In the genomic region with DNA sequence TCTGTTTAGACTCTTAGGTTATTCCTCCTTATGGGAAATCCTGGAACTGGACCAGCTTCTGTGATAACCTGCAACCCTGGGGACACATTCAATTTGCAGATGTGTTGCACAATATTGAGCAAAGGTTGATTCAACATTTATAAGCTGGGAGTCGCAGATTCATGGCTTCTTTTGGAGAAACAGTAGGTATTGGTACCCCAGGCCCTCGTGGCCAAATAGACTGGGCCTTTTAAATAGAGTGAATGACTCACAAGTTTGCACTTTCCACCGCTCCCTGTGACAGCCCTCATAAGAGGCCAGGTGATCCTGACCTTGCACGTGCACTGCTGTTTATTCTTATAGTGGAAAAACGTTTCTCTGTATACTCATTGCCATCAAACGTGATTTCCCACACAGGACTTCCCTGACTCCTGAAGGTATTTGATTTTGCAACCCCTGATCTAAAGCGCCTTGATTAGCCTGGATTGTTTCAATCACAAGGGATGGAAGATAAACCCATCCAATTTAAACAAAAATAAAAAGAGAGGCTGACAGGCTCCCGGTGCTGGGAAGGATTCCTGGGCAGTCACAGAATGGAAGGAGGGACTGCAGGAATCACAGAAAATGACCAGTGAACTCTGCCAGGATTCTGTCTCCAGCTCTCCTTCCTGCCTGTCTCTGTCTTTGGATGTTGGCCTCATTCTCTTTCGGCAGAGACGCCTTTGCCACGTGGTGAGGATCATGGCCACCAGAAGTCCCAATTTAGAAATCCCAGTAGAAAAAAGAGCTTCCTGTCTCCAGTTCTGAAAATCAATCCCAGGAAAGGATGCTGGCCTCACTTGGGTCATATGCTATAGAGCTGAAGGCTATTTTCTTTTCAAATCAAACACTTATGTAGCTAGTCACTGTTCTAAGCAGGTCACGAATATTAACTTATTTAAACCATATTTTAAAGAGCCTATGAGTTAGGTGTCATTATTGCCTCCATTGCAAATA, we compare ENCODE assay signal across 1 cellular context.
TF ChIP-seq lines count a peak whose summit lies in the region.

No MANE protein-coding gene starts in this region.

TF ChIP-seq in HepG2, 621 proteins besides CTCF, POLR2A, EP300 and RAD21 (continued from another document and continues in another):
- no peak for TF ChIP-seq AKNA (CRISPR knock-in tag; IDR thresholded peaks at IDR 0.05; ENCODE audit: borderline replicate concordance)
- TF ChIP-seq ZNF562 (CRISPR knock-in tag; IDR thresholded peaks at IDR 0.05; ENCODE audit: borderline replicate concordance), result no peak
- TF ChIP-seq CHCHD3 (CRISPR knock-in tag; IDR thresholded peaks at IDR 0.05), result no peak
- TF ChIP-seq ARNT2 (CRISPR knock-in tag; IDR thresholded peaks at IDR 0.05; ENCODE audit: low read depth), result no peak
- TF ChIP-seq FOXO1 (CRISPR knock-in tag; IDR thresholded peaks at IDR 0.05), result no peak
- no peak for TF ChIP-seq JUNB (CRISPR knock-in tag; IDR thresholded peaks at IDR 0.05; ENCODE audit: borderline replicate concordance)
- no peak for TF ChIP-seq ZNF253 (CRISPR knock-in tag; IDR thresholded peaks at IDR 0.05; ENCODE audit: borderline replicate concordance)
- TF ChIP-seq ZNF224 (CRISPR knock-in tag; IDR thresholded peaks at IDR 0.05), result no peak
- no peak for TF ChIP-seq REXO4 (CRISPR knock-in tag; IDR thresholded peaks at IDR 0.05; ENCODE audit: borderline replicate concordance)
- TF ChIP-seq ZNF652 (CRISPR knock-in tag; IDR thresholded peaks at IDR 0.05; ENCODE audit: borderline replicate concordance, low read depth), result no peak
- no peak for TF ChIP-seq ZNF496 (CRISPR knock-in tag; IDR thresholded peaks at IDR 0.05; ENCODE audit: insufficient replicate concordance)
- TF ChIP-seq TAF1 (CRISPR knock-in tag; IDR thresholded peaks at IDR 0.05), result no peak
- TF ChIP-seq ZHX2 (IDR thresholded peaks at IDR 0.05; ENCODE audit: low read depth), result no peak
- TF ChIP-seq ZHX2 (CRISPR knock-in tag; IDR thresholded peaks at IDR 0.05; ENCODE audit: borderline replicate concordance), result no peak
- TF ChIP-seq ATF7-NPFF (CRISPR knock-in tag; IDR thresholded peaks at IDR 0.05; ENCODE audit: low read depth), result no peak
- TF ChIP-seq MAF1 (CRISPR knock-in tag; IDR thresholded peaks at IDR 0.05; ENCODE audit: borderline replicate concordance), result no peak
- no peak for TF ChIP-seq CC2D1A (CRISPR knock-in tag; IDR thresholded peaks at IDR 0.05)
- no peak for TF ChIP-seq KMT2A (CRISPR knock-in tag; IDR thresholded peaks at IDR 0.05)
- TF ChIP-seq MXI1 (IDR thresholded peaks at IDR 0.05; ENCODE audit: borderline replicate concordance, low read depth, low read length), result no peak; the same call in 2 of the 3 replicates
- no peak for TF ChIP-seq BRF2 (CRISPR knock-in tag; IDR thresholded peaks at IDR 0.05)
- no peak for TF ChIP-seq SMAD9 (CRISPR knock-in tag; IDR thresholded peaks at IDR 0.05)
- TF ChIP-seq GTF3A (CRISPR knock-in tag; conservative IDR thresholded peaks at IDR 0.05), result no peak
- TF ChIP-seq FOXM1 (CRISPR knock-in tag; IDR thresholded peaks at IDR 0.05), result no peak
- TF ChIP-seq ZFAT (CRISPR knock-in tag; conservative IDR thresholded peaks at IDR 0.05), result no peak; the same call in 1 of the 2 replicates
- peak; percentile 93 for TF ChIP-seq NR2F6 (IDR thresholded peaks at IDR 0.05)
- peak; percentile 85 for TF ChIP-seq NR2F6 (CRISPR knock-in tag; IDR thresholded peaks at IDR 0.05)
- TF ChIP-seq ZNF232 (CRISPR knock-in tag; IDR thresholded peaks at IDR 0.05; ENCODE audit: borderline replicate concordance), result no peak
- TF ChIP-seq SMC3 (IDR thresholded peaks at IDR 0.05; ENCODE audit: low read length), result no peak
- no peak for TF ChIP-seq ZNF746 (CRISPR knock-in tag; IDR thresholded peaks at IDR 0.05)
- TF ChIP-seq NFKB2 (CRISPR knock-in tag; IDR thresholded peaks at IDR 0.05; ENCODE audit: borderline replicate concordance), result no peak
- TF ChIP-seq ZNF703 (CRISPR knock-in tag; IDR thresholded peaks at IDR 0.05; ENCODE audit: borderline replicate concordance), result no peak
- no peak for TF ChIP-seq ZNF879 (CRISPR knock-in tag; IDR thresholded peaks at IDR 0.05)
- TF ChIP-seq THAP8 (CRISPR knock-in tag; IDR thresholded peaks at IDR 0.05; ENCODE audit: borderline replicate concordance), result no peak
- no peak; the same call in 1 of the 2 replicates for TF ChIP-seq ZNF543 (CRISPR knock-in tag; IDR thresholded peaks at IDR 0.05)
- TF ChIP-seq SIX1 (CRISPR knock-in tag; IDR thresholded peaks at IDR 0.05; ENCODE audit: borderline replicate concordance), result no peak
- TF ChIP-seq, protein P1, sequence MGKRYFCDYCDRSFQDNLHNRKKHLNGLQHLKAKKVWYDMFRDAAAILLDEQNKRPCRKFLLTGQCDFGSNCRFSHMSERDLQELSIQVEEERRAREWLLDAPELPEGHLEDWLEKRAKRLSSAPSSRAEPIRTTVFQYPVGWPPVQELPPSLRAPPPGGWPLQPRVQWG (CRISPR knock-in tag; IDR thresholded peaks at IDR 0.05; ENCODE audit: borderline replicate concordance, low read depth), result no peak
- no peak for TF ChIP-seq NONO (IDR thresholded peaks at IDR 0.05)
- TF ChIP-seq NONO (CRISPR knock-in tag; conservative IDR thresholded peaks at IDR 0.05), result no peak
- no peak for TF ChIP-seq RFX5 (IDR thresholded peaks at IDR 0.05; ENCODE audit: low read depth, low read length)
- TF ChIP-seq ZNF468 (CRISPR knock-in tag; IDR thresholded peaks at IDR 0.05), result no peak
- TF ChIP-seq, protein P2, sequence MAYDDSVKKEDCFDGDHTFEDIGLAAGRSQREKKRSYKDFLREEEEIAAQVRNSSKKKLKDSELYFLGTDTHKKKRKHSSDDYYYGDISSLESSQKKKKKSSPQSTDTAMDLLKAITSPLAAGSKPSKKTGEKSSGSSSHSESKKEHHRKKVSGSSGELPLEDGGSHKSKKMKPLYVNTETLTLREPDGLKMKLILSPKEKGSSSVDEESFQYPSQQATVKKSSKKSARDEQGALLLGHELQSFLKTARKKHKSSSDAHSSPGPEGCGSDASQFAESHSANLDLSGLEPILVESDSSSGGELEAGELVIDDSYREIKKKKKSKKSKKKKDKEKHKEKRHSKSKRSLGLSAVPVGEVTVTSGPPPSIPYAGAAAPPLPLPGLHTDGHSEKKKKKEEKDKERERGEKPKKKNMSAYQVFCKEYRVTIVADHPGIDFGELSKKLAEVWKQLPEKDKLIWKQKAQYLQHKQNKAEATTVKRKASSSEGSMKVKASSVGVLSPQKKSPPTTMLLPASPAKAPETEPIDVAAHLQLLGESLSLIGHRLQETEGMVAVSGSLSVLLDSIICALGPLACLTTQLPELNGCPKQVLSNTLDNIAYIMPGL (CRISPR knock-in tag; IDR thresholded peaks at IDR 0.05; ENCODE audit: borderline replicate concordance in 1 of 2, low read depth in 1 of 2), result no peak
